In genomic region chr6:47230579-47230978, GRCh38 we compare ENCODE assay signal across 21 cellular contexts.
DNase-seq lines count a peak whose midpoint lies in the region; ATAC-seq and TF ChIP-seq lines count a peak whose summit lies in the region.
"Had no signal": no experiment of that assay in that cellular context is flagged by ENCODE, and none has a peak within 500 bp of the region (broad histone marks: within the 10 kb centered on the region; RNA-seq: fewer than 3 reads in every experiment).

No MANE protein-coding gene starts in this region.

- H3K36me3 ChIP-seq in colonic mucosa (no peaks in the 10 kb centered on the region), stomach (peaks cover 0 to 28% (median 14%) of the 10 kb centered on the region in 4 donors), spleen (peaks cover 0 to 3% (median 0%) of the 10 kb centered on the region in 6 donors)
- H3K36me3 ChIP-seq: left ventricle myocardium inferior had no signal

- no peak for TF ChIP-seq POLR2A in stomach (IDR thresholded peaks at IDR 0.05)
- TF ChIP-seq POLR2A in spleen (IDR thresholded peaks at IDR 0.05) = no peak

- no peaks in the 10 kb centered on the region for H3K27me3 ChIP-seq in colonic mucosa
- H3K27me3 ChIP-seq in stomach = no peaks in the 10 kb centered on the region
- H3K27me3 ChIP-seq in spleen (replicated peaks in 1 of 7) = no peaks in the 10 kb centered on the region
- H3K27me3 ChIP-seq: dorsolateral prefrontal cortex, gastrocnemius medialis had no signal

- TF ChIP-seq CTCF in colonic mucosa (IDR thresholded peaks at IDR 0.05) (no peak), stomach (IDR thresholded peaks at IDR 0.05) (no peak), spleen (IDR thresholded peaks at IDR 0.05 in 8 of 11, conservative IDR thresholded peaks at IDR 0.05 in 3 of 11) (no peak)

- 30 to 49% (median 40%) methylated on average over 6 of the region's 6 CpGs for WGBS in stomach, 5 donors
- 59 to 81% (median 64%) methylated on average over 6 of the region's 6 CpGs for WGBS in spleen, 5 donors

- ATAC-seq in GM19452 (IDR thresholded peaks at IDR 0.05; ENCODE audit: unreplicated experiment) = no peak
- ATAC-seq: gastrocnemius medialis; stimulated activated effector memory CD8-positive, alpha-beta T cell treated with anti-CD3 and anti-CD28 coated beads, Interleukin-12 subunit alpha, Interleukin-12 subunit beta, amount 100 ng/mL, for 72 hours; T-cell had no signal

- no peaks in the 10 kb centered on the region for H3K9me3 ChIP-seq in colonic mucosa
- H3K9me3 ChIP-seq in stomach = no peaks in the 10 kb centered on the region
- H3K9me3 ChIP-seq in spleen = peaks cover 0 to 4% (median 0%) of the 10 kb centered on the region in 8 donors
- H3K9me3 ChIP-seq: gastrocnemius medialis had no signal

- DNase-seq in NCI-H2171 treated with DMSO at 0.1 percent for 48 hours (lab: John Stamatoyannopoulos, UW) (peak; percentile 59), NCI-H2171 (lab: John Stamatoyannopoulos, UW) (no peak), NCI-H2029 treated with DMSO at 0.1 percent for 48 hours (lab: John Stamatoyannopoulos, UW) (peak; percentile 71), colonic mucosa (peak; percentile 65), stomach (no peak), spleen (no peak), kidney glomerular epithelial cell (lab: John Stamatoyannopoulos, UW) (no peak)
- DNase-seq: activated naive CD8-positive, alpha-beta T cell treated with anti-CD3 and anti-CD28 coated beads for 36 hours; CD4-positive, CD25-positive, alpha-beta regulatory T cell; dorsolateral prefrontal cortex; erythroblast; gastrocnemius medialis; HCEC 1CT; left ventricle myocardium inferior; NCI-H1105 treated with DMSO at 0.1 percent for 48 hours; nucleus accumbens; stimulated activated CD4-positive, alpha-beta T cell treated with anti-CD3 and anti-CD28 coated beads, Interleukin-15, amount 100 ng/mL, for 24 hours; T-cell had no signal

- H3K27ac ChIP-seq in colonic mucosa (peak overlapping the region; percentile 66), stomach (peak overlapping the region; percentile 8 to 70 (median 52)), spleen (no peak overlapping the region)
- H3K27ac ChIP-seq: dorsolateral prefrontal cortex, gastrocnemius medialis, KMS-11, left ventricle myocardium inferior had no signal

- TF ChIP-seq EP300 in stomach (IDR thresholded peaks at IDR 0.05) = no peak

- intact Hi-C loops in colonic mucosa (cut with DNase I) = no loop called here
- intact Hi-C loops in stomach (cut with DNase I; ENCODE audit: low total_unique reads) = no loop called here
- intact Hi-C loops in spleen (cut with DNase I; ENCODE audit: low total_unique reads) = no loop called here

- no peaks in the 10 kb centered on the region for H3K4me1 ChIP-seq in colonic mucosa
- peaks cover 10 to 44% (median 26%) of the 10 kb centered on the region in 4 donors for H3K4me1 ChIP-seq in stomach
- H3K4me1 ChIP-seq in spleen = no peaks in the 10 kb centered on the region
- H3K4me1 ChIP-seq: gastrocnemius medialis had no signal

- H3K9ac ChIP-seq in colonic mucosa (ENCODE audit: low read depth in 2 of 2, low read length in 2 of 2) = no peak overlapping the region
- H3K9ac ChIP-seq: KMS-11 had no signal

- H3K4me3 ChIP-seq in colonic mucosa = no peak overlapping the region
- H3K4me3 ChIP-seq in stomach = no peak overlapping the region
- H3K4me3 ChIP-seq in spleen = no peak overlapping the region
- H3K4me3 ChIP-seq: dorsolateral prefrontal cortex, gastrocnemius medialis, left ventricle myocardium inferior had no signal

Comparison
In these comparisons a context has a peak if more than half of its experiments do, and no peak if none do; other contexts are left out.
1. DNase-seq: peak in NCI-H2171 treated with DMSO at 0.1 percent for 48 hours (single experiment), NCI-H2029 treated with DMSO at 0.1 percent for 48 hours (single experiment) and colonic mucosa (single experiment); none in NCI-H2171 (single experiment), stomach (single experiment), spleen (single experiment) and kidney glomerular epithelial cell (single experiment).
2. H3K27ac ChIP-seq: peak in colonic mucosa (single experiment) and stomach (5 of 5); none in spleen (0 of 8).